9 cellular contexts compared by ENCODE assay signal in genomic region chr10:12606461-12606860, GRCh38.
DNase-seq lines count a peak whose midpoint lies in the region; ATAC-seq, FAIRE-seq and TF ChIP-seq lines count a peak whose summit lies in the region.
"Had no signal": no experiment of that assay in that cellular context is flagged by ENCODE, and none has a peak within 500 bp of the region (broad histone marks: within the 10 kb centered on the region; RNA-seq: fewer than 3 reads in every experiment).

No MANE protein-coding gene starts in this region.

- TF ChIP-seq EP300 in HepG2 (IDR thresholded peaks at IDR 0.05; ENCODE audit: low read depth in 2 of 2, low read length in 2 of 2) (no peak), HepG2 (CRISPR knock-in tag; IDR thresholded peaks at IDR 0.05; ENCODE audit: borderline replicate concordance) (no peak)

- peak overlapping the region; percentile 51 for H3K4me3 ChIP-seq in BLaER1
- no peak overlapping the region for H3K4me3 ChIP-seq in SU-DHL-6 (ENCODE audit: insufficient read depth, low read length, poor library complexity, severe bottlenecking)
- H3K4me3 ChIP-seq in HepG2 (replicated peaks in 1 of 3; ENCODE audit: insufficient read depth in 1 of 3, low read depth in 2 of 3, low read length in 3 of 3), result no peak overlapping the region
- H3K4me3 ChIP-seq in A673 (ENCODE audit: low read depth, low read length, poor library complexity, severe bottlenecking), result no peak overlapping the region
- no peak overlapping the region for H3K4me3 ChIP-seq in kidney (ENCODE audit: low read length in 2 of 2)

- FAIRE-seq in GM12891 (lab: Jason Lieb, UNC) (peak; percentile 33), HepG2 (lab: Jason Lieb, UNC) (no peak), kidney (lab: Jason Lieb, UNC) (no peak)

- BruUV-seq in HepG2 (replicated peaks; lab: Mats Ljungman, UMichigan) (no TSS peak), A673 (replicated peaks; lab: Mats Ljungman, UMichigan) (no TSS peak)

- no peak for TF ChIP-seq RAD21 in HepG2 (CRISPR knock-in tag; IDR thresholded peaks at IDR 0.05)

- H3K27me3 ChIP-seq in BLaER1 (no peaks in the 10 kb centered on the region), SU-DHL-6 (ENCODE audit: low read length) (no peaks in the 10 kb centered on the region), HepG2 (ENCODE audit: control insufficient read depth in 1 of 2, insufficient read depth in 2 of 2, low read length in 2 of 2) (peaks cover 2 to 5% of the 10 kb centered on the region in 2 experiments; a peak in 2 of 5 replicates), A673 (replicated peaks; ENCODE audit: insufficient read depth, low read depth, low read length, poor library complexity) (no peaks in the 10 kb centered on the region)

- H4K20me1 ChIP-seq in BLaER1 (no peaks in the 10 kb centered on the region), SU-DHL-6 (ENCODE audit: low read depth, low read length) (no peaks in the 10 kb centered on the region), HepG2 (ENCODE audit: insufficient read depth, low read length) (no peaks in the 10 kb centered on the region)

- H3K9me3 ChIP-seq in BLaER1 (peaks cover 19% of the 10 kb centered on the region), SU-DHL-6 (ENCODE audit: insufficient read depth, low read length) (no peaks in the 10 kb centered on the region), HepG2 (ENCODE audit: low read length) (no peaks in the 10 kb centered on the region), A673 (ENCODE audit: low read depth, low read length, poor library complexity, severe bottlenecking) (no peaks in the 10 kb centered on the region), kidney (ENCODE audit: control insufficient read depth in 1 of 2, low read length in 2 of 2) (no peaks in the 10 kb centered on the region)

- TF ChIP-seq POLR2A in GM12891 (IDR thresholded peaks at IDR 0.05; ENCODE audit: low read depth, low read length) (no peak), HepG2 (IDR thresholded peaks at IDR 0.05; ENCODE audit: insufficient read depth in 1 of 2, low read depth in 2 of 2, low read length in 2 of 2) (no peak)

- H3K9me2 ChIP-seq in SU-DHL-6 (replicated peaks; ENCODE audit: insufficient read depth, low read length), result no peaks in the 10 kb centered on the region

- WGBS in HepG2 (ENCODE audit: low lambda C conversion rate), result 81% methylated on average over 10 of the region's 12 CpGs

- H3K27ac ChIP-seq in BLaER1, result peak overlapping the region; percentile 96
- peak overlapping the region; percentile 66; the same call in 1 of the 2 replicates for H3K27ac ChIP-seq in SU-DHL-6 (ENCODE audit: low read depth, low read length)
- no peak overlapping the region for H3K27ac ChIP-seq in HepG2 (ENCODE audit: extremely low read length, insufficient read depth, low read length)
- H3K27ac ChIP-seq in A673 (ENCODE audit: low read depth, low read length, poor library complexity, severe bottlenecking), result no peak overlapping the region
- peak overlapping the region in 1 of 2 donors; percentile 71 for H3K27ac ChIP-seq in kidney (ENCODE audit: low read depth in 2 of 2, low read length in 2 of 2)

- ATAC-seq in HepG2 (no peak), GM18519 (IDR thresholded peaks at IDR 0.05; ENCODE audit: low FRiP score, unreplicated experiment) (no peak)

- intact Hi-C loops in HepG2 (cut with micrococcal nuclease; ENCODE audit: unreplicated experiment), result no loop called here
- intact Hi-C loops in A673 (cut with micrococcal nuclease; ENCODE audit: unreplicated experiment), result no loop called here
- intact Hi-C loops in kidney (cut with DNase I), result no loop called here

- peak overlapping the region; percentile 77 for H3K9ac ChIP-seq in BLaER1
- peak overlapping the region; percentile 41 for H3K9ac ChIP-seq in SU-DHL-6 (ENCODE audit: low read length)
- H3K9ac ChIP-seq in HepG2 (ENCODE audit: insufficient read depth, low read depth, low read length), result no peak overlapping the region
- no peak overlapping the region for H3K9ac ChIP-seq in kidney (ENCODE audit: low read length in 2 of 2)

- H3K4me2 ChIP-seq in BLaER1 (peak overlapping the region; percentile 78), SU-DHL-6 (ENCODE audit: low read depth, low read length, poor library complexity, severe bottlenecking) (peak overlapping the region; percentile 51), HepG2 (ENCODE audit: low read depth, low read length) (0 out of 2 replicates have a peak overlapping the region, but pooled peaks have one; percentile 64)

- H3F3A ChIP-seq in SU-DHL-6 (ENCODE audit: insufficient read depth), result no peaks in the 10 kb centered on the region

- in situ Hi-C loops in HepG2 (cut with HindIII; ENCODE audit: extremely low pct_ligation_motif_present, low pct_unique_long_range_greater_than_20kb), result no loop called here

- POLR2A ChIA-PET in HepG2 (lab: Yijun Ruan, JAX), result no interaction called here
- POLR2A ChIA-PET in A673 (lab: Charles Lee; ENCODE audit: low non-redundant PET), result no interaction called here

- H2AFZ ChIP-seq in SU-DHL-6 (ENCODE audit: low read depth, low read length, severe bottlenecking) (no peak overlapping the region), HepG2 (ENCODE audit: low read length) (no peak overlapping the region)

- TF ChIP-seq CTCF in SU-DHL-6 (IDR thresholded peaks at IDR 0.05; ENCODE audit: insufficient read depth, low read length, poor library complexity, severe bottlenecking) (no peak), HepG2 (CRISPR knock-in tag; IDR thresholded peaks at IDR 0.05) (no peak), A673 (conservative IDR thresholded peaks at IDR 0.05; ENCODE audit: low read depth, low read length) (no peak), kidney (IDR thresholded peaks at IDR 0.05; ENCODE audit: borderline replicate concordance, extremely low read depth, insufficient read depth) (no peak)

- CTCF ChIA-PET in HepG2 (lab: Yijun Ruan, JAX; ENCODE audit: low intra/inter-chr PET ratio, low total read pairs) (no interaction called here), A673 (lab: Charles Lee) (no interaction called here)

- peaks cover 60% of the 10 kb centered on the region for H3K4me1 ChIP-seq in BLaER1
- H3K4me1 ChIP-seq in HepG2 (ENCODE audit: insufficient read depth, low read length), result peaks cover 28% of the 10 kb centered on the region
- H3K4me1 ChIP-seq in A673 (ENCODE audit: insufficient read depth, low read length, poor library complexity, severe bottlenecking), result no peaks in the 10 kb centered on the region
- peaks cover 5 to 10% of the 10 kb centered on the region in 2 donors for H3K4me1 ChIP-seq in kidney (ENCODE audit: control insufficient read depth in 1 of 2, insufficient read depth in 1 of 2, low read depth in 1 of 2, low read length in 2 of 2)

- H3K36me3 ChIP-seq in BLaER1 (peaks cover 17% of the 10 kb centered on the region; the same call in 1 of the 2 replicates), SU-DHL-6 (ENCODE audit: low read length) (no peaks in the 10 kb centered on the region), HepG2 (replicated peaks in 1 of 2; ENCODE audit: control insufficient read depth in 1 of 2, insufficient read depth in 2 of 2, low read length in 2 of 2) (no peaks in the 10 kb centered on the region), A673 (ENCODE audit: insufficient read depth, low read length, poor library complexity, severe bottlenecking) (no peaks in the 10 kb centered on the region), kidney (ENCODE audit: control insufficient read depth in 1 of 2, insufficient read depth in 2 of 2, low read length in 2 of 2) (no peaks in the 10 kb centered on the region)

- no peak for DNase-seq in GM12891 (ENCODE audit: insufficient read length, low spot score)
- DNase-seq in HepG2 (ENCODE audit: low spot score), result no peak
- DNase-seq in A673 (ENCODE audit: low spot score), result no peak
- no peak for DNase-seq in AG20443 (ENCODE audit: low spot score)
- DNase-seq in kidney, result no peak
- DNase-seq: SIG-M5 had no signal

- H3K79me2 ChIP-seq in SU-DHL-6 (ENCODE audit: insufficient read depth, low read length), result peaks cover 59% of the 10 kb centered on the region; the same call in 1 of the 2 replicates
- H3K79me2 ChIP-seq in HepG2 (ENCODE audit: insufficient read depth, low read length), result no peaks in the 10 kb centered on the region

TF ChIP-seq in GM12891, 5 proteins besides CTCF, POLR2A, EP300 and RAD21:
- TF ChIP-seq SPI1 (IDR thresholded peaks at IDR 0.05; ENCODE audit: low read depth, low read length), result no peak

TF ChIP-seq in HepG2, 621 proteins besides CTCF, POLR2A, EP300 and RAD21:
- TF ChIP-seq ZFP41 (CRISPR knock-in tag; IDR thresholded peaks at IDR 0.05; ENCODE audit: borderline replicate concordance) (no peak), XRCC5 (optimal IDR thresholded peaks at IDR 0.05; ENCODE audit: low read length) (no peak), ZNF619 (CRISPR knock-in tag; IDR thresholded peaks at IDR 0.05) (no peak), ZNF737 (CRISPR knock-in tag; IDR thresholded peaks at IDR 0.05; ENCODE audit: borderline replicate concordance) (no peak), NFIC (IDR thresholded peaks at IDR 0.05; ENCODE audit: low read length) (no peak), ZNF274 (CRISPR knock-in tag; IDR thresholded peaks at IDR 0.05) (no peak), ZC3H13 (CRISPR knock-in tag; IDR thresholded peaks at IDR 0.05) (no peak), ZBTB43 (CRISPR knock-in tag; conservative IDR thresholded peaks at IDR 0.05) (no peak), RFX1 (IDR thresholded peaks at IDR 0.05) (no peak), JUN (CRISPR knock-in tag; IDR thresholded peaks at IDR 0.05) (no peak), ZNF768 (CRISPR knock-in tag; IDR thresholded peaks at IDR 0.05) (no peak), ZNF292 (CRISPR knock-in tag; IDR thresholded peaks at IDR 0.05; ENCODE audit: borderline replicate concordance, low read depth) (no peak)
- TF ChIP-seq, protein P1, sequence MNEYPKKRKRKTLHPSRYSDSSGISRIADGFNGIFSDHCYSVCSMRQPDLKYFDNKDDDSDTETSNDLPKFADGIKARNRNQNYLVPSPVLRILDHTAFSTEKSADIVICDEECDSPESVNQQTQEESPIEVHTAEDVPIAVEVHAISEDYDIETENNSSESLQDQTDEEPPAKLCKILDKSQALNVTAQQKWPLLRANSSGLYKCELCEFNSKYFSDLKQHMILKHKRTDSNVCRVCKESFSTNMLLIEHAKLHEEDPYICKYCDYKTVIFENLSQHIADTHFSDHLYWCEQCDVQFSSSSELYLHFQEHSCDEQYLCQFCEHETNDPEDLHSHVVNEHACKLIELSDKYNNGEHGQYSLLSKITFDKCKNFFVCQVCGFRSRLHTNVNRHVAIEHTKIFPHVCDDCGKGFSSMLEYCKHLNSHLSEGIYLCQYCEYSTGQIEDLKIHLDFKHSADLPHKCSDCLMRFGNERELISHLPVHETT (CRISPR knock-in tag; conservative IDR thresholded peaks at IDR 0.05), result no peak

Comparison
In these comparisons a context has a peak if more than half of its experiments do, and no peak if none do; other contexts are left out.
1. H3K27ac ChIP-seq: peak in BLaER1 (single experiment) and SU-DHL-6 (single experiment); none in HepG2 (single experiment) and A673 (single experiment).
2. H3K9ac ChIP-seq: peak in BLaER1 (single experiment) and SU-DHL-6 (single experiment); none in HepG2 (single experiment) and kidney (0 of 2).
3. Peak in every context shown above with its lines, with median percentiles within 50 percentile points of each other: H3K4me2 ChIP-seq.